Comparison of ENCODE assay signal across 12 cellular contexts in the genomic region with DNA sequence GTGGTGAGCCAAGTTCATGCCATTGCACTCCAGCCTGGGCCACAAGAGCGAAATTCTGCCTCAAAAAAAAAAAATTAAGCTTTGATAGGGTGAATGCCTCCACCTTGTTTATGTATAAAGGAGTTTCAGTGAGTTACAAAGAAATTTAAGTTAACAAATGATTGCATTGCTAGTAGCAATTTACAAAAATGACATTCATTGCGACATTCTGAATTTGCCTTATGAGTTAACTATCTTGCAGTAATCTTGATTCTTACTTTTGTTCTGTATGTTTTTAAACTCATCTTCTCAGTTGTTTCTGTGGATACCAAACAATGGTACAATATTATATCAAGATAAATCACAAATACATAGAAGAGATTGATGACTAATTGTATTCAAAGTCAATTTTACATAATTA.
DNase-seq lines count a peak whose midpoint lies in the region; ATAC-seq, FAIRE-seq and TF ChIP-seq lines count a peak whose summit lies in the region.
"Had no signal": no experiment of that assay in that cellular context is flagged by ENCODE, and none has a peak within 500 bp of the region (broad histone marks: within the 10 kb centered on the region; RNA-seq: fewer than 3 reads in every experiment).

No MANE protein-coding gene starts in this region.

- no peak overlapping the region for H3K4ac ChIP-seq in neuronal stem cell (ENCODE audit: low read length)

- H3K4me1 ChIP-seq in PC-3 (ENCODE audit: insufficient read depth, low read length), result peaks cover 40% of the 10 kb centered on the region
- peaks cover 0 to 2% of the 10 kb centered on the region in 2 donors for H3K4me1 ChIP-seq in neuronal stem cell (ENCODE audit: control insufficient read depth in 2 of 2, insufficient read depth in 1 of 2, low read depth in 1 of 2, low read length in 2 of 2)

- POLR2A ChIA-PET in PC-3 (lab: Charles Lee; ENCODE audit: unreplicated experiment), result no interaction called here

- H3K14ac ChIP-seq in neuronal stem cell (ENCODE audit: low read length), result no peak overlapping the region

- no peak overlapping the region for H2BK12ac ChIP-seq in neuronal stem cell (ENCODE audit: low read length)

- no peaks in the 10 kb centered on the region for H3K79me2 ChIP-seq in PC-3 (ENCODE audit: low read length)

- no peak overlapping the region for H3K4me3 ChIP-seq in PC-3 (ENCODE audit: low read length)
- H3K4me3 ChIP-seq in choroid plexus epithelial cell (ENCODE audit: low read depth, low read length), result no peak overlapping the region
- H3K4me3 ChIP-seq in neuronal stem cell (ENCODE audit: low read length in 2 of 2), result no peak overlapping the region
- H3K4me3 ChIP-seq: PC-9, SK-N-MC had no signal

- TF ChIP-seq CTCF in PC-3 (conservative IDR thresholded peaks at IDR 0.05; ENCODE audit: low read depth, low read length), result no peak
- TF ChIP-seq CTCF in choroid plexus epithelial cell (conservative IDR thresholded peaks at IDR 0.05; ENCODE audit: low read depth, low read length), result no peak

- H3K27me3 ChIP-seq in PC-3 (ENCODE audit: low read length) (no peaks in the 10 kb centered on the region), neuronal stem cell (ENCODE audit: control insufficient read depth in 3 of 3, insufficient read depth in 3 of 3, low read depth in 1 of 3, low read length in 3 of 3) (no peaks in the 10 kb centered on the region)

- BruUV-seq in PC-3 (replicated peaks; lab: Mats Ljungman, UMichigan), result no TSS peak

- H3K27ac ChIP-seq in PC-3 (ENCODE audit: low read length), result peak overlapping the region; percentile 79
- H3K27ac ChIP-seq in neuronal stem cell (replicated peaks; ENCODE audit: low read length), result no peak overlapping the region
- H3K27ac ChIP-seq: PC-9, SK-N-MC had no signal

- H4K91ac ChIP-seq in neuronal stem cell (ENCODE audit: low read depth, low read length, poor library complexity), result no peak overlapping the region

- H2BK5ac ChIP-seq in neuronal stem cell (ENCODE audit: low read length), result no peak overlapping the region

- no peak overlapping the region for H3K18ac ChIP-seq in neuronal stem cell (ENCODE audit: low read length)

- H2AK5ac ChIP-seq in neuronal stem cell (ENCODE audit: low read depth, low read length), result no peak overlapping the region

- H3K9me3 ChIP-seq in PC-3 (ENCODE audit: low read length) (no peaks in the 10 kb centered on the region), neuronal stem cell (replicated peaks in 1 of 2; ENCODE audit: control insufficient read depth in 2 of 2, insufficient read depth in 1 of 2, low read depth in 1 of 2, low read length in 2 of 2) (no peaks in the 10 kb centered on the region)

- H3K36me3 ChIP-seq in PC-3 (ENCODE audit: low read depth, low read length) (no peaks in the 10 kb centered on the region), neuronal stem cell (replicated peaks in 1 of 2; ENCODE audit: control insufficient read depth in 2 of 2, insufficient read depth in 2 of 2, low read length in 2 of 2) (no peaks in the 10 kb centered on the region)

- no peak overlapping the region for H2BK120ac ChIP-seq in neuronal stem cell (ENCODE audit: low read depth, low read length)

- peak overlapping the region; percentile 52 for H3K4me2 ChIP-seq in PC-3 (ENCODE audit: low read length)
- no peak overlapping the region for H3K4me2 ChIP-seq in neuronal stem cell (ENCODE audit: insufficient read depth, low read length, poor library complexity, severe bottlenecking)
- H3K4me2 ChIP-seq: PC-9 had no signal

- intact Hi-C loops in PC-3 (cut with micrococcal nuclease), result loop anchor here (1.0 to 10.0 kb wide), 5 partner anchors 23 to 1063 kb away; no protein-coding TSS in a partner anchor
- intact Hi-C loops in left colon (cut with DNase I, micrococcal nuclease), result no loop called here

- CTCF ChIA-PET in PC-3 (lab: Charles Lee), result interaction anchor here (0.5 to 1.8 kb wide), 5 partner anchors 174 to 1069 kb away, joined by 3 to 12 read pairs (median 3); no protein-coding TSS in a partner anchor

- H3K9ac ChIP-seq in PC-3 (ENCODE audit: low read length), result peak overlapping the region; percentile 67
- no peak overlapping the region for H3K9ac ChIP-seq in neuronal stem cell (ENCODE audit: low read depth, low read length, poor library complexity)

- H2AFZ ChIP-seq in PC-3 (ENCODE audit: low read length) (no peak overlapping the region), neuronal stem cell (ENCODE audit: low read length) (no peak overlapping the region)
- H2AFZ ChIP-seq: PC-9 had no signal

- no peak for ATAC-seq in PC-3
- no peak for ATAC-seq in left colon
- ATAC-seq: CD8-positive, alpha-beta T cell had no signal

- H3K23ac ChIP-seq in neuronal stem cell (ENCODE audit: low read depth, low read length, poor library complexity), result no peak overlapping the region

- H4K8ac ChIP-seq in neuronal stem cell (ENCODE audit: low read depth, low read length), result no peak overlapping the region

- no peaks in the 10 kb centered on the region for H4K20me1 ChIP-seq in PC-3 (ENCODE audit: low read length)

- no peaks in the 10 kb centered on the region for H3K79me1 ChIP-seq in neuronal stem cell (ENCODE audit: low read depth, low read length)

- DNase-seq in GM19239 (ENCODE audit: insufficient read length, low spot score) (no peak), PC-3 (no peak), choroid plexus epithelial cell (ENCODE audit: low read depth) (peak; percentile 34), neuronal stem cell (ENCODE audit: low spot score) (no peak), COLO829 (ENCODE audit: low spot score) (no peak), left colon (no peak), NCI-H510A treated with DMSO at 0.1 percent for 48 hours (lab: John Stamatoyannopoulos, UW) (no peak), pons (ENCODE audit: low spot score) (no peak)
- DNase-seq: NCI-H2107, PC-9 had no signal

- FAIRE-seq in GM19239 (lab: Jason Lieb, UNC), result peak; percentile 31

- no CpG with 5 or more reads among the region's 2 CpGs for WGBS in neuronal stem cell (ENCODE audit: extremely low coverage in 2 of 2, insufficient read length in 2 of 2, insufficient replicate concordance in 1 of 2), 2 donors

- peak overlapping the region; percentile 37 for H2BK15ac ChIP-seq in neuronal stem cell (ENCODE audit: low read length)

- no peaks in the 10 kb centered on the region for H3K9me2 ChIP-seq in PC-3 (replicated peaks; ENCODE audit: low read length)

- peaks cover 4% of the 10 kb centered on the region for H3F3A ChIP-seq in PC-3 (ENCODE audit: low read length, unreplicated experiment)
